11 cellular contexts compared by ENCODE assay signal in genomic region chr21:34635307-34635706, GRCh38. TPM values are rescaled to one million over a fixed set of nuclear protein-coding genes. Genes with fewer than 3 reads are reported as not detected.
A peak's percentile ranks its signal among the peaks of the same experiment; 100 is the strongest.
DNase-seq lines count a peak whose midpoint lies in the region; ATAC-seq and TF ChIP-seq lines count a peak whose summit lies in the region.
"Had no signal": no experiment of that assay in that cellular context is flagged by ENCODE, and none has a peak within 500 bp of the region (broad histone marks: within the 10 kb centered on the region; RNA-seq: fewer than 3 reads in every experiment).

No MANE protein-coding gene starts in this region.

- no peak overlapping the region for H3K27ac Mint-ChIP-seq in activated CD4-positive, alpha-beta memory T cell treated with anti-CD3 and anti-CD28 coated beads for 36 hours
- H3K27ac Mint-ChIP-seq in activated CD4-positive, alpha-beta memory T cell treated with anti-CD3 and anti-CD28 coated beads, Interleukin-2, amount 10 ng/mL, durations not matched to agents 7 days and 5 days = no peak overlapping the region
- H3K27ac Mint-ChIP-seq in neural crest cell (ENCODE audit: unreplicated experiment) = no peak overlapping the region
- H3K27ac Mint-ChIP-seq: activated T-helper 2 cell treated with anti-CD3 and anti-CD28 coated beads, Interferon-gamma antibody, Interleukin-2, Interleukin-4, amounts not matched to agents 10 μg/mL and 5 μg/mL and 100 μg/mL, durations not matched to agents 14 hours and 24 hours and 36 hours had no signal

- H3K9me3 Mint-ChIP-seq in activated CD4-positive, alpha-beta memory T cell treated with anti-CD3 and anti-CD28 coated beads for 36 hours = no peaks in the 10 kb centered on the region
- no peaks in the 10 kb centered on the region for H3K9me3 Mint-ChIP-seq in activated CD4-positive, alpha-beta memory T cell treated with anti-CD3 and anti-CD28 coated beads, Interleukin-2, amount 10 ng/mL, durations not matched to agents 7 days and 5 days
- H3K9me3 Mint-ChIP-seq in neural crest cell = peaks cover 4% of the 10 kb centered on the region

- H3K4me1 Mint-ChIP-seq in activated CD4-positive, alpha-beta memory T cell treated with anti-CD3 and anti-CD28 coated beads for 36 hours (ENCODE audit: low read depth) = peaks cover 12% of the 10 kb centered on the region
- peaks cover 21% of the 10 kb centered on the region for H3K4me1 Mint-ChIP-seq in activated CD4-positive, alpha-beta memory T cell treated with anti-CD3 and anti-CD28 coated beads, Interleukin-2, amount 10 ng/mL, durations not matched to agents 7 days and 5 days
- H3K4me1 Mint-ChIP-seq in neural crest cell = no peaks in the 10 kb centered on the region

- H3K36me3 Mint-ChIP-seq in activated CD4-positive, alpha-beta memory T cell treated with anti-CD3 and anti-CD28 coated beads for 36 hours = no peaks in the 10 kb centered on the region
- H3K36me3 Mint-ChIP-seq in activated CD4-positive, alpha-beta memory T cell treated with anti-CD3 and anti-CD28 coated beads, Interleukin-2, amount 10 ng/mL, durations not matched to agents 7 days and 5 days (ENCODE audit: low read depth) = peaks cover 7% of the 10 kb centered on the region
- no peaks in the 10 kb centered on the region for H3K36me3 Mint-ChIP-seq in neural crest cell (ENCODE audit: low read depth)

- no peak for ATAC-seq in GM21381 (IDR thresholded peaks at IDR 0.05; ENCODE audit: unreplicated experiment)
- ATAC-seq in HG02678 (IDR thresholded peaks at IDR 0.05; ENCODE audit: unreplicated experiment) = no peak

- POLR2A ChIA-PET in activated CD4-positive, alpha-beta memory T cell treated with anti-CD3 and anti-CD28 coated beads for 36 hours (lab: Charles Lee) = no interaction called here
- POLR2A ChIA-PET in activated CD4-positive, alpha-beta memory T cell treated with anti-CD3 and anti-CD28 coated beads, Interleukin-2, amount 10 ng/mL, durations not matched to agents 7 days and 5 days (lab: Charles Lee) = no interaction called here

- CTCF ChIA-PET in activated CD4-positive, alpha-beta memory T cell treated with anti-CD3 and anti-CD28 coated beads for 36 hours (lab: Charles Lee) = interaction anchor here (0.7 to 1.6 kb wide), 3 partner anchors 7 to 275 kb away, joined by 3 read pairs; no protein-coding TSS in a partner anchor
- CTCF ChIA-PET in activated CD4-positive, alpha-beta memory T cell treated with anti-CD3 and anti-CD28 coated beads, Interleukin-2, amount 10 ng/mL, durations not matched to agents 7 days and 5 days (lab: Charles Lee) = no interaction called here

- no peak overlapping the region for H3K4me3 Mint-ChIP-seq in activated CD4-positive, alpha-beta memory T cell treated with anti-CD3 and anti-CD28 coated beads for 36 hours
- H3K4me3 Mint-ChIP-seq in activated CD4-positive, alpha-beta memory T cell treated with anti-CD3 and anti-CD28 coated beads, Interleukin-2, amount 10 ng/mL, durations not matched to agents 7 days and 5 days = no peak overlapping the region
- no peak overlapping the region for H3K4me3 Mint-ChIP-seq in neural crest cell

- intact Hi-C loops in activated CD4-positive, alpha-beta memory T cell treated with anti-CD3 and anti-CD28 coated beads for 36 hours (cut with micrococcal nuclease) = no loop called here

- TF ChIP-seq CTCF in GM12875 (IDR thresholded peaks at IDR 0.05; ENCODE audit: borderline replicate concordance, insufficient read depth, low read depth, low read length) (peak; percentile 41; the same call in 1 of the 2 replicates), WI38 (IDR thresholded peaks at IDR 0.05; ENCODE audit: low read depth, low read length) (0 out of 2 replicates have a peak, but pooled peaks have one; percentile 16), neural crest cell (conservative IDR thresholded peaks at IDR 0.05) (peak; percentile 39)

- H3K27me3 Mint-ChIP-seq in activated CD4-positive, alpha-beta memory T cell treated with anti-CD3 and anti-CD28 coated beads for 36 hours = peaks cover 4% of the 10 kb centered on the region
- H3K27me3 Mint-ChIP-seq in activated CD4-positive, alpha-beta memory T cell treated with anti-CD3 and anti-CD28 coated beads, Interleukin-2, amount 10 ng/mL, durations not matched to agents 7 days and 5 days = peaks cover 15% of the 10 kb centered on the region
- H3K27me3 Mint-ChIP-seq in neural crest cell (ENCODE audit: low read depth) = peaks cover 19% of the 10 kb centered on the region

- H3K4me3 ChIP-seq in GM12875 (ENCODE audit: low read depth, low read length) = no peak overlapping the region
- no peak overlapping the region for H3K4me3 ChIP-seq in WI38 (ENCODE audit: low read depth, low read length)
- H3K4me3 ChIP-seq: skin epidermis had no signal

- peak; percentile 31 for DNase-seq in activated CD4-positive, alpha-beta memory T cell treated with anti-CD3 and anti-CD28 coated beads for 36 hours
- DNase-seq in activated CD4-positive, alpha-beta memory T cell treated with anti-CD3 and anti-CD28 coated beads, Interleukin-2, amount 10 ng/mL, durations not matched to agents 7 days and 5 days = no peak
- DNase-seq in neural crest cell (ENCODE audit: low read depth, low spot score) = no peak
- no peak for DNase-seq in GM03348 (ENCODE audit: low spot score)
- DNase-seq: SW 1271 had no signal

RNA-seq across cellular contexts. Expression of gene RCAN1, which starts 20.4 kb away (rescaled TPM):
- total RNA-seq in activated CD4-positive, alpha-beta memory T cell treated with anti-CD3 and anti-CD28 coated beads for 36 hours = 1 to 10 TPM; 8.6 to 9.7 TPM
- 1 to 10 TPM; 8.3 to 8.8 TPM for total RNA-seq in activated CD4-positive, alpha-beta memory T cell treated with anti-CD3 and anti-CD28 coated beads, Interleukin-2, amount 10 ng/mL, durations not matched to agents 7 days and 5 days
- total RNA-seq in neural crest cell = 13.0 and 14.2 TPM in 2 replicates

RNA-seq across cellular contexts. Expression of gene CLIC6, which starts 33.5 kb away (rescaled TPM):
- total RNA-seq in activated CD4-positive, alpha-beta memory T cell treated with anti-CD3 and anti-CD28 coated beads for 36 hours = under 1 TPM; 0.10 to 0.14 TPM
- total RNA-seq in activated CD4-positive, alpha-beta memory T cell treated with anti-CD3 and anti-CD28 coated beads, Interleukin-2, amount 10 ng/mL, durations not matched to agents 7 days and 5 days = under 1 TPM in 1 of 2 experiments, not detected in 1; 0.08 TPM
- 0.19 and 0.25 TPM in 2 replicates for total RNA-seq in neural crest cell
